ENCODE assay signal across 1 cellular context in genomic region chr11:73566977-73567755, GRCh38.
TF ChIP-seq lines count a peak whose summit lies in the region.

No MANE protein-coding gene starts in this region.

TF ChIP-seq in HEK293, 187 proteins besides CTCF, POLR2A, EP300 and RAD21 (continued from another document and continues in another):
- TF ChIP-seq PRDM10 (tag by site-specific recombination; IDR thresholded peaks at IDR 0.05) (peak; percentile 75), PBX3 (CRISPR knock-in tag; IDR thresholded peaks at IDR 0.05) (no peak), ZNF146 (tag by site-specific recombination; IDR thresholded peaks at IDR 0.05) (no peak), ZBTB7A (tag by site-specific recombination; IDR thresholded peaks at IDR 0.05; ENCODE audit: low read depth) (no peak), ZNF501 (tag by site-specific recombination; IDR thresholded peaks at IDR 0.05) (peak; percentile 93), GLIS1 (tag by site-specific recombination; IDR thresholded peaks at IDR 0.05) (peak; percentile 34; the same call in 1 of the 2 replicates), ZNF16 (tag by site-specific recombination; IDR thresholded peaks at IDR 0.05; ENCODE audit: low read depth) (no peak), ZNF157 (tag by site-specific recombination; IDR thresholded peaks at IDR 0.05) (no peak), BCL11B (tag by site-specific recombination; IDR thresholded peaks at IDR 0.05; ENCODE audit: low read depth) (peak; percentile 93), MZF1 (tag by site-specific recombination; IDR thresholded peaks at IDR 0.05; ENCODE audit: borderline replicate concordance) (peak; percentile 90), ZBTB20 (tag by site-specific recombination; IDR thresholded peaks at IDR 0.05) (no peak), KLF1 (tag by site-specific recombination; IDR thresholded peaks at IDR 0.05) (0 out of 2 replicates have a peak, but pooled peaks have one; percentile 22), ZNF776 (tag by site-specific recombination; IDR thresholded peaks at IDR 0.05; ENCODE audit: borderline replicate concordance) (no peak), ZNF335 (tag by site-specific recombination; conservative IDR thresholded peaks at IDR 0.05) (peak; percentile 37; the same call in 1 of the 2 replicates), KLF8 (tag by site-specific recombination; IDR thresholded peaks at IDR 0.05) (peak; percentile 92), HIC1 (tag by site-specific recombination; IDR thresholded peaks at IDR 0.05) (peak; percentile 94), ZNF664 (tag by site-specific recombination; IDR thresholded peaks at IDR 0.05) (0 out of 2 replicates have a peak, but pooled peaks have one; percentile 46), ZNF707 (tag by site-specific recombination; IDR thresholded peaks at IDR 0.05) (no peak), REPIN1 (tag by site-specific recombination; IDR thresholded peaks at IDR 0.05; ENCODE audit: low read depth) (no peak), ZNF138 (tag by site-specific recombination; IDR thresholded peaks at IDR 0.05; ENCODE audit: borderline replicate concordance) (no peak), ZNF670 (tag by site-specific recombination; IDR thresholded peaks at IDR 0.05; ENCODE audit: low read depth) (no peak), ZBTB17 (tag by site-specific recombination; IDR thresholded peaks at IDR 0.05) (peak; percentile 81), SCRT1 (tag by site-specific recombination; IDR thresholded peaks at IDR 0.05; ENCODE audit: borderline replicate concordance) (peak; percentile 46; the same call in 1 of the 2 replicates), GLIS2 (tag by site-specific recombination; IDR thresholded peaks at IDR 0.05) (0 out of 2 replicates have a peak, but pooled peaks have one; percentile 19), ZNF280D (tag by site-specific recombination; IDR thresholded peaks at IDR 0.05) (0 out of 2 replicates have a peak, but pooled peaks have one; percentile 71), ZNF623 (tag by site-specific recombination; IDR thresholded peaks at IDR 0.05) (peak; percentile 19; the same call in 1 of the 2 replicates), ZNF830 (tag by site-specific recombination; IDR thresholded peaks at IDR 0.05; ENCODE audit: low read depth) (no peak), ZNF610 (tag by site-specific recombination; IDR thresholded peaks at IDR 0.05; ENCODE audit: borderline replicate concordance) (peak; percentile 54; the same call in 1 of the 2 replicates), ZNF26 (tag by site-specific recombination; IDR thresholded peaks at IDR 0.05) (no peak), RBAK (tag by site-specific recombination; IDR thresholded peaks at IDR 0.05) (no peak), ZNF2 (tag by site-specific recombination; IDR thresholded peaks at IDR 0.05) (peak; percentile 76; the same call in 1 of the 2 replicates), GLI2 (tag by site-specific recombination; IDR thresholded peaks at IDR 0.05; ENCODE audit: borderline replicate concordance, low read depth) (peak; percentile 69; the same call in 1 of the 2 replicates)
- TF ChIP-seq, protein P1, sequence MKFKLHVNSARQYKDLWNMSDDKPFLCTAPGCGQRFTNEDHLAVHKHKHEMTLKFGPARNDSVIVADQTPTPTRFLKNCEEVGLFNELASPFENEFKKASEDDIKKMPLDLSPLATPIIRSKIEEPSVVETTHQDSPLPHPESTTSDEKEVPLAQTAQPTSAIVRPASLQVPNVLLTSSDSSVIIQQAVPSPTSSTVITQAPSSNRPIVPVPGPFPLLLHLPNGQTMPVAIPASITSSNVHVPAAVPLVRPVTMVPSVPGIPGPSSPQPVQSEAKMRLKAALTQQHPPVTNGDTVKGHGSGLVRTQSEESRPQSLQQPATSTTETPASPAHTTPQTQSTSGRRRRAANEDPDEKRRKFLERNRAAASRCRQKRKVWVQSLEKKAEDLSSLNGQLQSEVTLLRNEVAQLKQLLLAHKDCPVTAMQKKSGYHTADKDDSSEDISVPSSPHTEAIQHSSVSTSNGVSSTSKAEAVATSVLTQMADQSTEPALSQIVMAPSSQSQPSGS (tag by site-specific recombination; IDR thresholded peaks at IDR 0.05; ENCODE audit: low read depth): peak; percentile 98
- TF ChIP-seq, protein P2, sequence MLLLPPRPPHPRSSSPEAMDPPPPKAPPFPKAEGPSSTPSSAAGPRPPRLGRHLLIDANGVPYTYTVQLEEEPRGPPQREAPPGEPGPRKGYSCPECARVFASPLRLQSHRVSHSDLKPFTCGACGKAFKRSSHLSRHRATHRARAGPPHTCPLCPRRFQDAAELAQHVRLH (tag by site-specific recombination; IDR thresholded peaks at IDR 0.05): peak; percentile 92
- TF ChIP-seq, protein P3, sequence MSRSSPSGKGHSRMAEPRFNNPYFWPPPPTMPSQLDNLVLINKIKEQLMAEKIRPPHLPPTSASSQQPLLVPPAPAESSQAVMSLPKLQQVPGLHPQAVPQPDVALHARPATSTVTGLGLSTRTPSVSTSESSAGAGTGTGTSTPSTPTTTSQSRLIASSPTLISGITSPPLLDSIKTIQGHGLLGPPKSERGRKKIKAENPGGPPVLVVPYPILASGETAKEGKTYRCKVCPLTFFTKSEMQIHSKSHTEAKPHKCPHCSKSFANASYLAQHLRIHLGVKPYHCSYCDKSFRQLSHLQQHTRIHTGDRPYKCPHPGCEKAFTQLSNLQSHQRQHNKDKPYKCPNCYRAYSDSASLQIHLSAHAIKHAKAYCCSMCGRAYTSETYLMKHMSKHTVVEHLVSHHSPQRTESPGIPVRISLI (tag by site-specific recombination; IDR thresholded peaks at IDR 0.05): no peak
- TF ChIP-seq, protein P4, sequence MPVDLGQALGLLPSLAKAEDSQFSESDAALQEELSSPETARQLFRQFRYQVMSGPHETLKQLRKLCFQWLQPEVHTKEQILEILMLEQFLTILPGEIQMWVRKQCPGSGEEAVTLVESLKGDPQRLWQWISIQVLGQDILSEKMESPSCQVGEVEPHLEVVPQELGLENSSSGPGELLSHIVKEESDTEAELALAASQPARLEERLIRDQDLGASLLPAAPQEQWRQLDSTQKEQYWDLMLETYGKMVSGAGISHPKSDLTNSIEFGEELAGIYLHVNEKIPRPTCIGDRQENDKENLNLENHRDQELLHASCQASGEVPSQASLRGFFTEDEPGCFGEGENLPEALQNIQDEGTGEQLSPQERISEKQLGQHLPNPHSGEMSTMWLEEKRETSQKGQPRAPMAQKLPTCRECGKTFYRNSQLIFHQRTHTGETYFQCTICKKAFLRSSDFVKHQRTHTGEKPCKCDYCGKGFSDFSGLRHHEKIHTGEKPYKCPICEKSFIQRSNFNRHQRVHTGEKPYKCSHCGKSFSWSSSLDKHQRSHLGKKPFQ (tag by site-specific recombination; IDR thresholded peaks at IDR 0.05): peak; percentile 59
- TF ChIP-seq, protein P5, sequence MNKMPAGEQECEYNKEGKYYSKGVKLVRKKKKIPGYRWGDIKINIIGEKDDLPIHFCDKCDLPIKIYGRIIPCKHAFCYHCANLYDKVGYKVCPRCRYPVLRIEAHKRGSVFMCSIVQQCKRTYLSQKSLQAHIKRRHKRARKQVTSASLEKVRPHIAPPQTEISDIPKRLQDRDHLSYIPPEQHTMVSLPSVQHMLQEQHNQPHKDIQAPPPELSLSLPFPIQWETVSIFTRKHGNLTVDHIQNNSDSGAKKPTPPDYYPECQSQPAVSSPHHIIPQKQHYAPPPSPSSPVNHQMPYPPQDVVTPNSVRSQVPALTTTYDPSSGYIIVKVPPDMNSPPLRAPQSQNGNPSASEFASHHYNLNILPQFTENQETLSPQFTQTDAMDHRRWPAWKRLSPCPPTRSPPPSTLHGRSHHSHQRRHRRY (tag by site-specific recombination; IDR thresholded peaks at IDR 0.05): no peak
- TF ChIP-seq, protein P6, sequence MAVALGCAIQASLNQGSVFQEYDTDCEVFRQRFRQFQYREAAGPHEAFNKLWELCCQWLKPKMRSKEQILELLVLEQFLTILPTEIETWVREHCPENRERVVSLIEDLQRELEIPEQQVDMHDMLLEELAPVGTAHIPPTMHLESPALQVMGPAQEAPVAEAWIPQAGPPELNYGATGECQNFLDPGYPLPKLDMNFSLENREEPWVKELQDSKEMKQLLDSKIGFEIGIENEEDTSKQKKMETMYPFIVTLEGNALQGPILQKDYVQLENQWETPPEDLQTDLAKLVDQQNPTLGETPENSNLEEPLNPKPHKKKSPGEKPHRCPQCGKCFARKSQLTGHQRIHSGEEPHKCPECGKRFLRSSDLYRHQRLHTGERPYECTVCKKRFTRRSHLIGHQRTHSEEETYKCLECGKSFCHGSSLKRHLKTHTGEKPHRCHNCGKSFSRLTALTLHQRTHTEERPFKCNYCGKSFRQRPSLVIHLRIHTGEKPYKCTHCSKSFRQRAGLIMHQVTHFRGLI (tag by site-specific recombination; IDR thresholded peaks at IDR 0.05): peak; percentile 91
